In the genomic region with DNA sequence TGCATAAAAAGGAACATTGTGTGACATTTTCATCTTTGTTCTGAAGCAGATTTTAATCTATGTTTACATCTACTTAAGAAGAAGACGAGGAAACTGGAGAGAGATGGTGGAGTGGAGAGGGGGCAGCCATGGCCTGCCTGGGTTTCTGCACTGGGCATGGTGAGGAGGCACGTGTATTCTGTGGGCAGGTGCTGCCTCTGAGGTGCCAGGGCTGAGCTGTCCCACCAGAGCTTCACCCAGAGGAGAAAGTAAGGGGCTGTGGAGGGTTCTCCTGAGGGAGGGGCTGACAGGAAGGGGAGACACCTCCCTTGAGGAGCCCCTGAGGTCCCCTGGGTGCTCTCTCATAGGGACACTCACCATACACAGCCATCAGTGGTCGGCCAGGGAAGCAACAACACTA, we compare ENCODE assay signal across 22 cellular contexts.
DNase-seq lines count a peak whose midpoint lies in the region; ATAC-seq and TF ChIP-seq lines count a peak whose summit lies in the region.
"Had no signal": no experiment of that assay in that cellular context is flagged by ENCODE, and none has a peak within 500 bp of the region (broad histone marks: within the 10 kb centered on the region; RNA-seq: fewer than 3 reads in every experiment).

No MANE protein-coding gene starts in this region.

- H3K27me3 Mint-ChIP-seq in activated CD8-positive, alpha-beta memory T cell treated with anti-CD3 and anti-CD28 coated beads, Interleukin-2, amount 10 ng/mL, durations not matched to agents 7 days and 5 days = no peaks in the 10 kb centered on the region
- H3K27me3 Mint-ChIP-seq in GM23338 (ENCODE audit: insufficient read depth, low read depth, poor library complexity) (no peaks in the 10 kb centered on the region), neural progenitor cell (ENCODE audit: insufficient read depth, low read depth) (peaks cover 2% of the 10 kb centered on the region)
- no peaks in the 10 kb centered on the region for H3K27me3 Mint-ChIP-seq in activated T-helper 17 cell treated with anti-CD3 and anti-CD28 coated beads, Interleukin-2, amount 50 U/mL, for 72 hours

- 0 out of 2 replicates have a peak, but pooled peaks cover 3% of the 10 kb centered on the region for H3K4me1 ChIP-seq in GM23338 (ENCODE audit: insufficient read depth)
- peaks cover 4% of the 10 kb centered on the region for H3K4me1 ChIP-seq in neural progenitor cell
- H3K4me1 ChIP-seq: BE2C, left lung, vagina had no signal

- no peak for TF ChIP-seq CTCF in GM23338 (conservative IDR thresholded peaks at IDR 0.05; ENCODE audit: low read depth in 2 of 2)
- TF ChIP-seq CTCF in neural progenitor cell (IDR thresholded peaks at IDR 0.05) = no peak

- H4K20me1 ChIP-seq in GM23338 (replicated peaks; ENCODE audit: insufficient read depth) = no peaks in the 10 kb centered on the region
- H4K20me1 ChIP-seq in neural progenitor cell (ENCODE audit: low read depth) = no peaks in the 10 kb centered on the region

- H3K4me3 ChIP-seq in GM23338 = no peak overlapping the region
- no peak overlapping the region for H3K4me3 ChIP-seq in neural progenitor cell
- H3K4me3 ChIP-seq: left lung, vagina had no signal

- H3K27ac ChIP-seq in GM23338 (ENCODE audit: low read depth) (no peak overlapping the region), neural progenitor cell (no peak overlapping the region)
- H3K27ac ChIP-seq: left lung, vagina had no signal

- H3K36me3 ChIP-seq in GM23338 (ENCODE audit: insufficient read depth) = no peaks in the 10 kb centered on the region
- no peaks in the 10 kb centered on the region for H3K36me3 ChIP-seq in neural progenitor cell
- H3K36me3 ChIP-seq: BE2C, left lung, vagina had no signal

- H3K4me1 Mint-ChIP-seq in activated CD8-positive, alpha-beta memory T cell treated with anti-CD3 and anti-CD28 coated beads, Interleukin-2, amount 10 ng/mL, durations not matched to agents 7 days and 5 days = peaks cover 39% of the 10 kb centered on the region
- H3K4me1 Mint-ChIP-seq in GM23338 = peaks cover 5% of the 10 kb centered on the region; the same call in 2 of the 3 replicates
- H3K4me1 Mint-ChIP-seq in activated T-helper 17 cell treated with anti-CD3 and anti-CD28 coated beads, Interleukin-2, amount 50 U/mL, for 72 hours = no peaks in the 10 kb centered on the region
- H3K4me1 Mint-ChIP-seq in neural progenitor cell = peaks cover 10% of the 10 kb centered on the region

- H3K9ac ChIP-seq in neural progenitor cell = no peak overlapping the region

- no peaks in the 10 kb centered on the region for H3K9me3 ChIP-seq in neural progenitor cell (ENCODE audit: low read depth)
- H3K9me3 ChIP-seq: BE2C, left lung, vagina had no signal

- no peaks in the 10 kb centered on the region for H3K9me2 ChIP-seq in GM23338 (ENCODE audit: insufficient read depth)

- H3K36me3 Mint-ChIP-seq in activated CD8-positive, alpha-beta memory T cell treated with anti-CD3 and anti-CD28 coated beads, Interleukin-2, amount 10 ng/mL, durations not matched to agents 7 days and 5 days = no peaks in the 10 kb centered on the region
- H3K36me3 Mint-ChIP-seq in GM23338 (ENCODE audit: low read depth) (no peaks in the 10 kb centered on the region), neural progenitor cell (no peaks in the 10 kb centered on the region)
- no peaks in the 10 kb centered on the region for H3K36me3 Mint-ChIP-seq in activated T-helper 17 cell treated with anti-CD3 and anti-CD28 coated beads, Interleukin-2, amount 50 U/mL, for 72 hours (ENCODE audit: low read depth)

- CTCF ChIA-PET in activated CD8-positive, alpha-beta memory T cell treated with anti-CD3 and anti-CD28 coated beads, Interleukin-2, amount 10 ng/mL, durations not matched to agents 7 days and 5 days (lab: Charles Lee) = interaction anchor here (1.1 to 3.1 kb wide), 8 partner anchors 12 to 510 kb away, joined by 4 to 19 read pairs (median 6); no protein-coding TSS in a partner anchor

- peak overlapping the region; percentile 79 for H3K27ac Mint-ChIP-seq in activated CD8-positive, alpha-beta memory T cell treated with anti-CD3 and anti-CD28 coated beads, Interleukin-2, amount 10 ng/mL, durations not matched to agents 7 days and 5 days
- no peak overlapping the region for H3K27ac Mint-ChIP-seq in GM23338
- peak overlapping the region; percentile 66 for H3K27ac Mint-ChIP-seq in activated T-helper 17 cell treated with anti-CD3 and anti-CD28 coated beads, Interleukin-2, amount 50 U/mL, for 72 hours
- H3K27ac Mint-ChIP-seq in neural progenitor cell = no peak overlapping the region
- H3K27ac Mint-ChIP-seq: H9 had no signal

- no peaks in the 10 kb centered on the region for H3F3A ChIP-seq in GM23338 (replicated peaks; ENCODE audit: low read depth)
- no peaks in the 10 kb centered on the region for H3F3A ChIP-seq in neural progenitor cell (ENCODE audit: low read depth)

- 0 out of 2 replicates have a peak overlapping the region, but pooled peaks have one; percentile 57 for H2AFZ ChIP-seq in GM23338
- H2AFZ ChIP-seq in neural progenitor cell (replicated peaks) = peak overlapping the region; percentile 54

- peak; percentile 34 for ATAC-seq in activated CD8-positive, alpha-beta memory T cell treated with anti-CD3 and anti-CD28 coated beads, Interleukin-2, amount 10 ng/mL, durations not matched to agents 7 days and 5 days
- no peak for ATAC-seq in GM23338
- no peak for ATAC-seq in activated T-helper 17 cell treated with anti-CD3 and anti-CD28 coated beads, Interleukin-2, amount 50 U/mL, for 72 hours (replicated peaks)
- ATAC-seq: left lung had no signal

- no peak for DNase-seq in activated CD8-positive, alpha-beta memory T cell treated with anti-CD3 and anti-CD28 coated beads, Interleukin-2, amount 10 ng/mL, durations not matched to agents 7 days and 5 days
- DNase-seq in activated CD8-positive, alpha-beta memory T cell treated with anti-CD3 and anti-CD28 coated beads, Interleukin-2, amount 50 U/mL, for 48 hours = no peak
- DNase-seq in GM23338 (ENCODE audit: low spot score) (no peak), neural progenitor cell (ENCODE audit: low spot score) (no peak), NCI-H446 treated with DMSO at 0.1 percent for 48 hours (lab: John Stamatoyannopoulos, UW) (no peak), NCI-H1436 treated with DMSO at 0.1 percent for 48 hours (lab: John Stamatoyannopoulos, UW) (no peak), OCI-M2 (lab: John Stamatoyannopoulos, UW; ENCODE audit: unreplicated experiment) (no peak)
- DNase-seq: activated gamma-delta T cell treated with Interleukin-2 at 50 U/mL for 16 hours; BE2C; caudate nucleus; H9; Karpas-422; NCI-H1694 treated with DMSO at 0.1 percent for 48 hours; NCI-H2171; NCI-H69; RPMI8226; small intestine; stimulated activated CD4-positive, alpha-beta T cell treated with anti-CD3 and anti-CD28 coated beads, Interleukin-2, amount 100 ng/mL, for 24 hours; T1000 had no signal

- H3K9me3 Mint-ChIP-seq in activated CD8-positive, alpha-beta memory T cell treated with anti-CD3 and anti-CD28 coated beads, Interleukin-2, amount 10 ng/mL, durations not matched to agents 7 days and 5 days (ENCODE audit: low read depth) = no peaks in the 10 kb centered on the region
- no peaks in the 10 kb centered on the region for H3K9me3 Mint-ChIP-seq in GM23338
- H3K9me3 Mint-ChIP-seq in activated T-helper 17 cell treated with anti-CD3 and anti-CD28 coated beads, Interleukin-2, amount 50 U/mL, for 72 hours = no peaks in the 10 kb centered on the region
- no peaks in the 10 kb centered on the region for H3K9me3 Mint-ChIP-seq in neural progenitor cell
- H3K9me3 Mint-ChIP-seq: H9 had no signal

- H3K27me3 ChIP-seq in GM23338 (ENCODE audit: insufficient read depth) (no peaks in the 10 kb centered on the region), neural progenitor cell (peaks cover 7% of the 10 kb centered on the region)
- H3K27me3 ChIP-seq: BE2C, left lung, vagina had no signal

- H3K4me3 Mint-ChIP-seq in activated CD8-positive, alpha-beta memory T cell treated with anti-CD3 and anti-CD28 coated beads, Interleukin-2, amount 10 ng/mL, durations not matched to agents 7 days and 5 days = peak overlapping the region; percentile 22
- no peak overlapping the region for H3K4me3 Mint-ChIP-seq in GM23338
- H3K4me3 Mint-ChIP-seq in activated T-helper 17 cell treated with anti-CD3 and anti-CD28 coated beads, Interleukin-2, amount 50 U/mL, for 72 hours = peak overlapping the region; percentile 60
- H3K4me3 Mint-ChIP-seq in neural progenitor cell = no peak overlapping the region
- H3K4me3 Mint-ChIP-seq: H9 had no signal

- H3K79me2 ChIP-seq in GM23338 (replicated peaks; ENCODE audit: insufficient read depth) (no peaks in the 10 kb centered on the region), neural progenitor cell (ENCODE audit: low read depth) (no peaks in the 10 kb centered on the region)

- H3K4me2 ChIP-seq in GM23338 = no peak overlapping the region
- no peak overlapping the region for H3K4me2 ChIP-seq in neural progenitor cell

TF ChIP-seq in GM23338, 12 proteins besides CTCF, POLR2A, EP300 and RAD21 (continues in another document):
- TF ChIP-seq ZNF331 (CRISPR knock-in tag; IDR thresholded peaks at IDR 0.05; ENCODE audit: low read depth) (no peak), ZNF114 (CRISPR knock-in tag; IDR thresholded peaks at IDR 0.05) (no peak), JUNB (IDR thresholded peaks at IDR 0.05; ENCODE audit: unreplicated experiment) (no peak), NANOG (IDR thresholded peaks at IDR 0.05; ENCODE audit: borderline replicate concordance) (no peak), STAT1 (IDR thresholded peaks at IDR 0.05; ENCODE audit: unreplicated experiment) (no peak), CREB1 (CRISPR knock-in tag; IDR thresholded peaks at IDR 0.05; ENCODE audit: low read depth) (no peak)
- TF ChIP-seq, protein P1, sequence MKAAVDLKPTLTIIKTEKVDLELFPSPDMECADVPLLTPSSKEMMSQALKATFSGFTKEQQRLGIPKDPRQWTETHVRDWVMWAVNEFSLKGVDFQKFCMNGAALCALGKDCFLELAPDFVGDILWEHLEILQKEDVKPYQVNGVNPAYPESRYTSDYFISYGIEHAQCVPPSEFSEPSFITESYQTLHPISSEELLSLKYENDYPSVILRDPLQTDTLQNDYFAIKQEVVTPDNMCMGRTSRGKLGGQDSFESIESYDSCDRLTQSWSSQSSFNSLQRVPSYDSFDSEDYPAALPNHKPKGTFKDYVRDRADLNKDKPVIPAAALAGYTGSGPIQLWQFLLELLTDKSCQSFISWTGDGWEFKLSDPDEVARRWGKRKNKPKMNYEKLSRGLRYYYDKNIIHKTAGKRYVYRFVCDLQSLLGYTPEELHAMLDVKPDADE (IDR thresholded peaks at IDR 0.05) = no peak

Comparison
In these comparisons a context has a peak if more than half of its experiments do, and no peak if none do; other contexts are left out.
1. H3K27ac Mint-ChIP-seq: peak in activated CD8-positive, alpha-beta memory T cell treated with anti-CD3 and anti-CD28 coated beads, Interleukin-2, amount 10 ng/mL, durations not matched to agents 7 days and 5 days (single experiment) and activated T-helper 17 cell treated with anti-CD3 and anti-CD28 coated beads, Interleukin-2, amount 50 U/mL, for 72 hours (single experiment); none in GM23338 (single experiment) and neural progenitor cell (single experiment).
2. H3K4me3 Mint-ChIP-seq: peak in activated CD8-positive, alpha-beta memory T cell treated with anti-CD3 and anti-CD28 coated beads, Interleukin-2, amount 10 ng/mL, durations not matched to agents 7 days and 5 days (single experiment) and activated T-helper 17 cell treated with anti-CD3 and anti-CD28 coated beads, Interleukin-2, amount 50 U/mL, for 72 hours (single experiment); none in GM23338 (single experiment) and neural progenitor cell (single experiment).